27 cellular contexts compared by ENCODE assay signal in the genomic region with DNA sequence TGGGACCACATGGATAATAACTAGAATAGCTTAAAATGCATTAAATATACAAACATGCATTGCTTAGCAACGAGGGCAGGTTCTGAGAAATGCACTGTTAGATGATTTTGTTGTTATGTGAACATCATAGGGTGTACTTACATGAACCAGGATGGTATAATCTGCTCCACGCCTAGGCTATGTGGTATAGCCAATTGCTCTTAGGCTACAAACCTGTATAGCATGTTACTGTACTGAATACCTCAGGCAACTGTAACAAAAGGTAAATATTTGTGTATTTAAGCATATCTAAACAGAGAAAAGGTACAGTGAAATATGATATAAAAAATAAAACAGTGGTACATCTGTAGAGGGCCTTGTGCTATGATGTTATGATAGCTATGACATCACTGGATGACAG.
"Had no signal": no experiment of that assay in that cellular context is flagged by ENCODE, and none has a peak within 500 bp of the region (broad histone marks: within the 10 kb centered on the region; RNA-seq: fewer than 3 reads in every experiment).

No MANE protein-coding gene starts in this region.

- H2AFZ ChIP-seq: hepatocyte had no signal

- H3K4me2 ChIP-seq: hepatocyte had no signal

- H3K4me3 ChIP-seq: adrenal gland, body of pancreas, dorsolateral prefrontal cortex, gastroesophageal sphincter, heart right ventricle, hepatocyte had no signal

- DNase-seq: activated CD4-positive, alpha-beta memory T cell treated with anti-CD3 and anti-CD28 coated beads for 36 hours; activated CD4-positive, alpha-beta T cell treated with anti-CD3 and anti-CD28 coated beads for 36 hours; activated CD4-positive, alpha-beta T cell treated with anti-CD3 and anti-CD28 coated beads, Interleukin-2, amount 10 ng/mL, durations not matched to agents 24 days and 14 days; activated CD4-positive, CD25-positive, alpha-beta regulatory T cell; activated CD4-positive, CD25-positive, alpha-beta regulatory T cell treated with anti-CD3 and anti-CD28 coated beads, Interleukin-2, amount 50 U/mL, for 72 hours; activated CD8-positive, alpha-beta memory T cell treated with anti-CD3 and anti-CD28 coated beads, Interleukin-2, amount 10 ng/mL, durations not matched to agents 7 days and 5 days; activated CD8-positive, alpha-beta memory T cell treated with anti-CD3 and anti-CD28 coated beads, Interleukin-2, amount 50 U/mL, for 4 hours; activated CD8-positive, alpha-beta T cell treated with anti-CD3 and anti-CD28 coated beads, Interleukin-2, amount 10 ng/mL, durations not matched to agents 7 days and 5 days; activated effector memory CD4-positive, alpha-beta T cell treated with anti-CD3 and anti-CD28 coated beads, Interleukin-2, amount 50 U/mL, for 16 hours; activated naive CD4-positive, alpha-beta T cell treated with anti-CD3 and anti-CD28 coated beads for 36 hours; activated naive CD8-positive, alpha-beta T cell treated with anti-CD3 and anti-CD28 coated beads for 36 hours; activated naive CD8-positive, alpha-beta T cell treated with anti-CD3 and anti-CD28 coated beads, Interleukin-2, amount 50 U/mL, for 24 hours; activated T-cell treated with anti-CD3 and anti-CD28 coated beads, Interleukin-2, amount 50 U/mL, for 1 hour; activated T-cell treated with anti-CD3 and anti-CD28 coated beads, Interleukin-2, amount 50 U/mL, for 48 hours; adrenal gland; amygdala; aorta; body of pancreas; caudate nucleus; dorsolateral prefrontal cortex; effector memory CD4-positive, alpha-beta T cell; endodermal cell; foreskin melanocyte; heart right ventricle; T-helper 2 cell had no signal

- H3K36me3 ChIP-seq: adrenal gland, gastroesophageal sphincter, heart right ventricle had no signal

- H3K27me3 ChIP-seq: adrenal gland, body of pancreas, dorsolateral prefrontal cortex, gastroesophageal sphincter, heart right ventricle, hepatocyte had no signal

- H3K79me2 ChIP-seq: hepatocyte had no signal

- H3K27ac ChIP-seq: adrenal gland, body of pancreas, dorsolateral prefrontal cortex, gastroesophageal sphincter, heart right ventricle, hepatocyte had no signal

- H3K9me3 ChIP-seq: adrenal gland, body of pancreas, gastroesophageal sphincter, heart right ventricle had no signal

- H3K4me1 ChIP-seq: adrenal gland, body of pancreas, gastroesophageal sphincter, heart right ventricle had no signal

- ATAC-seq: activated CD4-positive, alpha-beta T cell treated with anti-CD3 and anti-CD28 coated beads for 36 hours; activated CD8-positive, alpha-beta memory T cell treated with anti-CD3 and anti-CD28 coated beads, Interleukin-2, amount 10 ng/mL, durations not matched to agents 7 days and 5 days; activated CD8-positive, alpha-beta T cell treated with anti-CD3 and anti-CD28 coated beads, Interleukin-2, amount 10 ng/mL, durations not matched to agents 7 days and 5 days; activated naive CD8-positive, alpha-beta T cell treated with anti-CD3 and anti-CD28 coated beads, Interleukin-2, amount 50 U/mL, for 24 hours; body of pancreas; gastroesophageal sphincter; heart right ventricle had no signal
